ENCODE assay signal across 25 cellular contexts in genomic region chr5:38734353-38734752, GRCh38.
DNase-seq lines count a peak whose midpoint lies in the region; ATAC-seq and TF ChIP-seq lines count a peak whose summit lies in the region.
"Had no signal": no experiment of that assay in that cellular context is flagged by ENCODE, and none has a peak within 500 bp of the region (broad histone marks: within the 10 kb centered on the region; RNA-seq: fewer than 3 reads in every experiment).

No MANE protein-coding gene starts in this region.

- CTCF ChIA-PET in A673 (lab: Charles Lee) = no interaction called here
- CTCF ChIA-PET in Caco-2 (lab: Charles Lee) = interaction anchor here (1.1 to 3.2 kb wide), 2 partner anchors 236 to 293 kb away, joined by 3 to 16 read pairs; no protein-coding TSS in a partner anchor

- H3K9me3 Mint-ChIP-seq in Caco-2 (ENCODE audit: unreplicated experiment) = peaks cover 12% of the 10 kb centered on the region
- H3K9me3 Mint-ChIP-seq: activated T-cell treated with anti-CD3 and anti-CD28 coated beads, Interleukin-2, amount 50 U/mL, for 24 hours; central memory CD8-positive, alpha-beta T cell; stimulated activated memory B cell treated with anti-CD40 and anti-IgM and Interleukin-4, amounts not matched to agents 10 μg/mL and 1 μg/mL and 100 μg/mL, for 72 hours; T-helper 2 cell treated with Interferon-gamma antibody and Interleukin-4, amounts not matched to agents 5 μg/mL and 100 μg/mL, for 36 hours had no signal

- H3K27ac Mint-ChIP-seq in Caco-2 (ENCODE audit: unreplicated experiment) = no peak overlapping the region
- H3K27ac Mint-ChIP-seq: activated CD4-positive, alpha-beta T cell treated with anti-CD3 and anti-CD28 coated beads, Interleukin-2, amount 10 ng/mL, durations not matched to agents 24 days and 14 days; activated T-cell treated with anti-CD3 and anti-CD28 coated beads, Interleukin-2, amount 50 U/mL, for 24 hours; stimulated activated memory B cell treated with anti-CD40 and anti-IgM and Interleukin-4, amounts not matched to agents 10 μg/mL and 1 μg/mL and 100 μg/mL, for 72 hours; T-helper 2 cell treated with Interferon-gamma antibody and Interleukin-4, amounts not matched to agents 5 μg/mL and 100 μg/mL, for 36 hours had no signal

- no peaks in the 10 kb centered on the region for H3K27me3 Mint-ChIP-seq in Caco-2 (ENCODE audit: insufficient read depth, unreplicated experiment)
- H3K27me3 Mint-ChIP-seq: stimulated activated memory B cell treated with anti-CD40 and anti-IgM and Interleukin-4, amounts not matched to agents 10 μg/mL and 1 μg/mL and 100 μg/mL, for 72 hours had no signal

- intact Hi-C loops in A673 (cut with micrococcal nuclease; ENCODE audit: unreplicated experiment) = no loop called here
- intact Hi-C loops in Caco-2 (cut with micrococcal nuclease; ENCODE audit: unreplicated experiment) = loop anchor here (1.0 to 10.0 kb wide), 3 partner anchors 62 to 293 kb away; no protein-coding TSS in a partner anchor

- no CpG with 5 or more reads among the region's 4 CpGs for WGBS in iPS DF 6.9 (ENCODE audit: insufficient coverage, insufficient read length)

- H3K4me1 Mint-ChIP-seq in Caco-2 (ENCODE audit: low read depth, unreplicated experiment) = no peaks in the 10 kb centered on the region
- H3K4me1 Mint-ChIP-seq: activated CD4-positive, alpha-beta T cell treated with anti-CD3 and anti-CD28 coated beads, Interleukin-2, amount 10 ng/mL, durations not matched to agents 24 days and 14 days; central memory CD8-positive, alpha-beta T cell; stimulated activated memory B cell treated with anti-CD40 and anti-IgM and Interleukin-4, amounts not matched to agents 10 μg/mL and 1 μg/mL and 100 μg/mL, for 72 hours had no signal

- no peaks in the 10 kb centered on the region for H3K9me3 ChIP-seq in A673 (ENCODE audit: low read depth, low read length, poor library complexity, severe bottlenecking)
- no peaks in the 10 kb centered on the region for H3K9me3 ChIP-seq in Caco-2
- H3K9me3 ChIP-seq in iPS DF 6.9 (ENCODE audit: control insufficient read depth, insufficient read depth, low read length) = no peaks in the 10 kb centered on the region
- H3K9me3 ChIP-seq: sigmoid colon, upper lobe of right lung had no signal

- POLR2A ChIA-PET in A673 (lab: Charles Lee; ENCODE audit: low non-redundant PET) (no interaction called here), Caco-2 (lab: Charles Lee) (no interaction called here)

- ATAC-seq in HG03159 (IDR thresholded peaks at IDR 0.05; ENCODE audit: unreplicated experiment) (no peak), HG02759 (IDR thresholded peaks at IDR 0.05; ENCODE audit: unreplicated experiment) (no peak)
- ATAC-seq: stimulated activated memory B cell treated with anti-CD40 and anti-IgM and Interleukin-4, amounts not matched to agents 10 μg/mL and 1 μg/mL and 100 μg/mL, for 72 hours; upper lobe of right lung had no signal

- H3K27ac ChIP-seq in A673 (ENCODE audit: low read depth, low read length, poor library complexity, severe bottlenecking) (no peak overlapping the region), VCaP (no peak overlapping the region), iPS DF 6.9 (ENCODE audit: low read length) (no peak overlapping the region)
- H3K27ac ChIP-seq: HL-60, sigmoid colon, upper lobe of right lung had no signal

- no peaks in the 10 kb centered on the region for H3K36me3 ChIP-seq in A673 (ENCODE audit: insufficient read depth, low read length, poor library complexity, severe bottlenecking)
- H3K36me3 ChIP-seq in Caco-2 (ENCODE audit: control insufficient read depth, insufficient read depth, low read length) = no peaks in the 10 kb centered on the region
- H3K36me3 ChIP-seq in iPS DF 6.9 (ENCODE audit: control insufficient read depth, insufficient read depth, low read length) = no peaks in the 10 kb centered on the region
- H3K36me3 ChIP-seq: sigmoid colon, upper lobe of right lung had no signal

- H3K4me1 ChIP-seq in A673 (ENCODE audit: insufficient read depth, low read length, poor library complexity, severe bottlenecking) (peaks cover 3% of the 10 kb centered on the region), Caco-2 (no peaks in the 10 kb centered on the region), iPS DF 6.9 (ENCODE audit: control insufficient read depth, insufficient read depth, low read length) (no peaks in the 10 kb centered on the region)
- H3K4me1 ChIP-seq: sigmoid colon, upper lobe of right lung had no signal

- H3K27me3 ChIP-seq in A673 (replicated peaks; ENCODE audit: insufficient read depth, low read depth, low read length, poor library complexity) = no peaks in the 10 kb centered on the region
- no peaks in the 10 kb centered on the region for H3K27me3 ChIP-seq in Caco-2 (replicated peaks; ENCODE audit: control insufficient read depth, insufficient read depth, low read length)
- H3K27me3 ChIP-seq in iPS DF 6.9 (ENCODE audit: control insufficient read depth, insufficient read depth, low read length) = no peaks in the 10 kb centered on the region
- H3K27me3 ChIP-seq: sigmoid colon, upper lobe of right lung had no signal

- BruUV-seq in A673 (replicated peaks; lab: Mats Ljungman, UMichigan) (no TSS peak), Caco-2 (replicated peaks; lab: Mats Ljungman, UMichigan) (no TSS peak)

- DNase-seq in A673 (ENCODE audit: low spot score) = no peak
- peak; percentile 50 to 59 for DNase-seq in Caco-2
- peak; percentile 31 for DNase-seq in iPS DF 6.9 (ENCODE audit: low read depth, low spot score)
- no peak for DNase-seq in putamen (ENCODE audit: low spot score)
- DNase-seq: activated CD4-positive, alpha-beta T cell treated with anti-CD3 and anti-CD28 coated beads, Interleukin-2, amount 10 ng/mL, durations not matched to agents 24 days and 14 days; activated gamma-delta T cell treated with Interleukin-2 at 50 U/mL for 16 hours; activated T-cell treated with anti-CD3 and anti-CD28 coated beads, Interleukin-2, amount 50 U/mL, for 24 hours; C1 segment of cervical spinal cord; dermis blood vessel endothelial cell; Karpas-422; MV-4-11; NCI-H1436 treated with DMSO at 0.1 percent for 48 hours; NCI-H2107; NCI-H526; sigmoid colon; stimulated activated CD4-positive, alpha-beta T cell treated with anti-CD3 and anti-CD28 coated beads, Interleukin-4, amount 100 ng/mL, for 4 hours; substantia nigra; upper lobe of right lung had no signal

- no peak overlapping the region for H3K4me3 ChIP-seq in A673 (ENCODE audit: low read depth, low read length, poor library complexity, severe bottlenecking)
- no peak overlapping the region for H3K4me3 ChIP-seq in Caco-2 (ENCODE audit: low read depth, low read length)
- H3K4me3 ChIP-seq in iPS DF 6.9 (ENCODE audit: low read length) = no peak overlapping the region
- H3K4me3 ChIP-seq: sigmoid colon, upper lobe of right lung had no signal

- TF ChIP-seq CTCF in A673 (conservative IDR thresholded peaks at IDR 0.05; ENCODE audit: low read depth, low read length) (peak; percentile 31; the same call in 1 of the 2 replicates), Caco-2 (IDR thresholded peaks at IDR 0.05; ENCODE audit: insufficient read depth in 1 of 2, low read depth in 1 of 2, low read length in 1 of 2, severe bottlenecking in 1 of 2, unreplicated experiment in 1 of 2) (peak; percentile 41 to 74), VCaP (conservative IDR thresholded peaks at IDR 0.05) (peak; percentile 28)

- no peaks in the 10 kb centered on the region for H3K36me3 Mint-ChIP-seq in Caco-2 (ENCODE audit: insufficient read depth, unreplicated experiment)
- H3K36me3 Mint-ChIP-seq: stimulated activated memory B cell treated with anti-CD40 and anti-IgM and Interleukin-4, amounts not matched to agents 10 μg/mL and 1 μg/mL and 100 μg/mL, for 72 hours had no signal

- no peak overlapping the region for H3K4me3 Mint-ChIP-seq in Caco-2 (ENCODE audit: unreplicated experiment)
- H3K4me3 Mint-ChIP-seq: activated CD4-positive, alpha-beta T cell treated with anti-CD3 and anti-CD28 coated beads, Interleukin-2, amount 10 ng/mL, durations not matched to agents 24 days and 14 days; activated T-cell treated with anti-CD3 and anti-CD28 coated beads, Interleukin-2, amount 50 U/mL, for 24 hours; central memory CD8-positive, alpha-beta T cell; stimulated activated memory B cell treated with anti-CD40 and anti-IgM and Interleukin-4, amounts not matched to agents 10 μg/mL and 1 μg/mL and 100 μg/mL, for 72 hours; T-helper 2 cell treated with Interferon-gamma antibody and Interleukin-4, amounts not matched to agents 5 μg/mL and 100 μg/mL, for 36 hours had no signal

Comparison
In these comparisons a context has a peak if more than half of its experiments do, and no peak if none do; other contexts are left out.
1. DNase-seq: peak in Caco-2 (2 of 2) and iPS DF 6.9 (single experiment); none in A673 (single experiment) and putamen (single experiment).
2. Peak in every context shown above with its lines, with median percentiles within 50 percentile points of each other: CTCF ChIP-seq.